8 cellular contexts compared by ENCODE assay signal in the genomic region with DNA sequence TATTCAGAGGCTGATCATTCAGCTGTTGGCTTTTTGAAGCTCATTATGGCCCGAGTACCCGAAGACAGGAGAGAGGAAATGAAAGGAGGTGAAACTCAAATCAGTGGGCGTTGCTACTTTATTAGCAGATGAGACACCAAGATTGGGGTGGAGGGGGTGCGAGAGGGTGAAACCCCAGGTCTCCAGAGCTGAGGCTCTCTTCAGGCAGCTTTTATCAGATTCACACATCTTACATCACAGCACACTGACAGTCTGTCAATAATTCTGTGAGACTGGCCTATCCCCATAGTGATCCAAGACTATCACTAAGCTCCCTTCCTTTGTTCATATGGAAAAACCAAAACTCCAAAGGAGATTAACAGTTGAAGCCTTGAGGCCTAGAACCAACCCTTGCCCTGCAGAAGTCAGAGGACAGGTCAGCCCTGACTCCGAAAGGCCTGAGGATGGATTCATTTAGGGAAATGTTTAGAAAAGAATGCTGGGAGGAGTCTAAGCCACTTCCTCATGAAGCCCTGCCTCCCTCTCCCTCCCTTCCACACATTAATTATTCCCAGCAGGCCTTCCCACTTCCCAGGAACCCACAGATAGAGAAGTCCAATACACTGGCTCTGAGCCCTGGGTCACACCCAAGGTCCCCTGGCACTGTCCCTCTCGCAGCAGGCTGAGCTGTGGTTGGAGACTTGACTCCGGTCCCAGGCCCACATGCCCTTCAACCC. TPM values are rescaled to one million over a fixed set of nuclear protein-coding genes. Genes with fewer than 3 reads are reported as not detected.
DNase-seq lines count a peak whose midpoint lies in the region; ATAC-seq and TF ChIP-seq lines count a peak whose summit lies in the region.

No MANE protein-coding gene starts in this region.

- no peak overlapping the region for H3K27ac ChIP-seq in brain microvascular endothelial cell

- H3K4me3 Mint-ChIP-seq in activated CD4-positive, alpha-beta memory T cell treated with anti-CD3 and anti-CD28 coated beads for 36 hours: no peak overlapping the region

- peak overlapping the region; percentile 44 for H3K27ac Mint-ChIP-seq in activated CD4-positive, alpha-beta memory T cell treated with anti-CD3 and anti-CD28 coated beads for 36 hours

- no peaks in the 10 kb centered on the region for H3K27me3 ChIP-seq in brain microvascular endothelial cell (replicated peaks)

- no peaks in the 10 kb centered on the region for H3K27me3 Mint-ChIP-seq in activated CD4-positive, alpha-beta memory T cell treated with anti-CD3 and anti-CD28 coated beads for 36 hours

- ATAC-seq in HG03457 (IDR thresholded peaks at IDR 0.05; ENCODE audit: unreplicated experiment) (no peak), GM21528 (IDR thresholded peaks at IDR 0.05; ENCODE audit: low FRiP score, unreplicated experiment) (no peak)

- DNase-seq in GM20000 (ENCODE audit: low spot score) (peak; percentile 73), germinal center (ENCODE audit: low spot score) (peak; percentile 60), HPDE6-E6E7 (ENCODE audit: extremely low spot score) (no peak), brain microvascular endothelial cell (no peak)
- peak; percentile 60 for DNase-seq in activated CD4-positive, alpha-beta memory T cell treated with anti-CD3 and anti-CD28 coated beads for 36 hours
- peak; percentile 54 for DNase-seq in stimulated activated CD4-positive, alpha-beta T cell treated with anti-CD3 and anti-CD28 coated beads, Interleukin-4, amount 100 ng/mL, for 1 hour

- in situ Hi-C loops in brain microvascular endothelial cell (cut with HindIII; ENCODE audit: low pct_ligation_motif_present, low sequenced_read_pairs): no loop called here

- TF ChIP-seq CTCF in GM20000 (IDR thresholded peaks at IDR 0.05; ENCODE audit: extremely low read depth, missing control alignments) (no peak), brain microvascular endothelial cell (IDR thresholded peaks at IDR 0.05; ENCODE audit: low read depth, low read length, missing control alignments) (no peak)

- no peaks in the 10 kb centered on the region for H3K36me3 ChIP-seq in brain microvascular endothelial cell (replicated peaks)

- H3K9me3 Mint-ChIP-seq in activated CD4-positive, alpha-beta memory T cell treated with anti-CD3 and anti-CD28 coated beads for 36 hours: peaks cover 6% of the 10 kb centered on the region

- no peak overlapping the region for H3K4me3 ChIP-seq in brain microvascular endothelial cell (ENCODE audit: low read depth, low read length)

- CTCF ChIA-PET in activated CD4-positive, alpha-beta memory T cell treated with anti-CD3 and anti-CD28 coated beads for 36 hours (lab: Charles Lee): interaction anchor here (0.7 to 1.8 kb wide), 5 partner anchors 13 to 119 kb away, joined by 3 to 9 read pairs (median 4); no protein-coding TSS in a partner anchor

- POLR2A ChIA-PET in activated CD4-positive, alpha-beta memory T cell treated with anti-CD3 and anti-CD28 coated beads for 36 hours (lab: Charles Lee): interaction anchor here (0.6 to 1.1 kb wide), 6 partner anchors 12 to 89 kb away, joined by 3 to 4 read pairs (median 3); no protein-coding TSS in a partner anchor

- intact Hi-C loops in activated CD4-positive, alpha-beta memory T cell treated with anti-CD3 and anti-CD28 coated beads for 36 hours (cut with micrococcal nuclease): no loop called here

- peaks cover 6% of the 10 kb centered on the region for H3K36me3 Mint-ChIP-seq in activated CD4-positive, alpha-beta memory T cell treated with anti-CD3 and anti-CD28 coated beads for 36 hours

- H3K4me1 Mint-ChIP-seq in activated CD4-positive, alpha-beta memory T cell treated with anti-CD3 and anti-CD28 coated beads for 36 hours (ENCODE audit: low read depth): peaks cover 57% of the 10 kb centered on the region

RNA-seq across cellular contexts. Expression of a gene that starts 23.2 kb away (rescaled TPM):
- 10 to 100 TPM; 16.3 to 16.7 TPM for total RNA-seq in activated CD4-positive, alpha-beta memory T cell treated with anti-CD3 and anti-CD28 coated beads for 36 hours

Comparison
In these comparisons a context has a peak if more than half of its experiments do, and no peak if none do; other contexts are left out.
1. DNase-seq: peak in GM20000 (single experiment), activated CD4-positive, alpha-beta memory T cell treated with anti-CD3 and anti-CD28 coated beads for 36 hours (single experiment), germinal center (single experiment) and stimulated activated CD4-positive, alpha-beta T cell treated with anti-CD3 and anti-CD28 coated beads, Interleukin-4, amount 100 ng/mL, for 1 hour (single experiment); none in HPDE6-E6E7 (single experiment) and brain microvascular endothelial cell (single experiment).